Comparison of ENCODE assay signal across 9 cellular contexts in the genomic region with DNA sequence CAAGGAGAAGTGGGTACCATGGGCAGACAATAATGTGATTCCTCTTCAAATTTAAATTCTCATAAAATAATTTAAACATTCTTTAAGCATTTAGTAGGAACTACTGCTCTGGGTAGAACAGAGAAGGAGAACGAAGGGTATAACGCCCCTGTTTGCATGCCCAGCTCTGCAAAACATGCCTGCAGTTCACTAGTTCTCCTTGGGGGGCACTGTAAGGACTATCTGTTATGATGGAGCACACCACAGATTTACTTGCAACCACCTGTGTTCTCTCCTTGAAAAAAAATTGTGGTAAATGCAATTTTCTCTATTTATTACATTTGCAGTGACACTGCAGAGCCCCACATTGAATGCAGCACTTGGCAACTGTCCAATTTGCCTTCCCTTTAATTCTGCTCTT.
DNase-seq lines count a peak whose midpoint lies in the region; ATAC-seq and TF ChIP-seq lines count a peak whose summit lies in the region.
"Had no signal": no experiment of that assay in that cellular context is flagged by ENCODE, and none has a peak within 500 bp of the region (broad histone marks: within the 10 kb centered on the region; RNA-seq: fewer than 3 reads in every experiment).

No MANE protein-coding gene starts in this region.

- H3K79me2 ChIP-seq in mammary epithelial cell (ENCODE audit: insufficient read depth, low read length) = no peaks in the 10 kb centered on the region

- BruUV-seq in mammary epithelial cell (replicated peaks; lab: Mats Ljungman, UMichigan) (no TSS peak), MCF 10A (replicated peaks; lab: Mats Ljungman, UMichigan) (no TSS peak)

- TF ChIP-seq EP300 in ovary (IDR thresholded peaks at IDR 0.05) = no peak

- no peak overlapping the region for H2AFZ ChIP-seq in mammary epithelial cell (ENCODE audit: low read depth, low read length)

- no peaks in the 10 kb centered on the region for H3K27me3 Mint-ChIP-seq in MCF 10A (ENCODE audit: insufficient read depth, unreplicated experiment)
- H3K27me3 Mint-ChIP-seq: stimulated activated naive CD8-positive, alpha-beta T cell treated with anti-CD3 and anti-CD28 coated beads, Interleukin-15, amount 100 ng/mL, for 72 hours had no signal

- no peaks in the 10 kb centered on the region for H3K36me3 Mint-ChIP-seq in MCF 10A (ENCODE audit: insufficient read depth, unreplicated experiment)

- in situ Hi-C loops in mammary epithelial cell (cut with MboI; ENCODE audit: low sequenced_read_pairs in 2 of 2) = no loop called here

- dilution Hi-C loops in mammary epithelial cell (cut with HindIII; ENCODE audit: low sequenced_read_pairs) = no loop called here

- peak; percentile 53 to 54 for TF ChIP-seq CTCF in mammary epithelial cell (conservative IDR thresholded peaks at IDR 0.05 in 1 of 2, IDR thresholded peaks at IDR 0.05 in 1 of 2; ENCODE audit: extremely low read depth in 1 of 2, insufficient read depth in 1 of 2, low read depth in 1 of 2, low read length in 2 of 2)
- no peak for TF ChIP-seq CTCF in MCF 10A (IDR thresholded peaks at IDR 0.05; ENCODE audit: unreplicated experiment)
- peak; percentile 63 for TF ChIP-seq CTCF in VCaP (conservative IDR thresholded peaks at IDR 0.05)
- TF ChIP-seq CTCF in ovary (IDR thresholded peaks at IDR 0.05) = no peak

- no peaks in the 10 kb centered on the region for H3K4me1 ChIP-seq in mammary epithelial cell (ENCODE audit: insufficient read depth, low read length)
- H3K4me1 ChIP-seq in ovary (ENCODE audit: insufficient read depth) = no peaks in the 10 kb centered on the region

- H3K27me3 ChIP-seq in mammary epithelial cell (ENCODE audit: insufficient read depth, low read length) (no peaks in the 10 kb centered on the region), ovary (no peaks in the 10 kb centered on the region)

- whole genome bisulfite sequencing in mammary epithelial cell (ENCODE audit: low coverage, missing lambda C conversion rate) = 59% methylated on average over 2 of the region's 2 CpGs
- 78 to 88% (median 81%) methylated on average over 2 of the region's 2 CpGs for WGBS in ovary, 3 donors

- DNase-seq in mammary epithelial cell = no peak
- no peak for DNase-seq in MCF 10A (ENCODE audit: unreplicated experiment)
- peak; percentile 28 for DNase-seq in stimulated activated CD8-positive, alpha-beta memory T cell treated with anti-CD3 and anti-CD28 coated beads, Interleukin-4, amount 100 ng/mL, for 48 hours
- no peak for DNase-seq in central memory CD4-positive, alpha-beta T cell
- DNase-seq in ovary = no peak

- intact Hi-C loops in mammary epithelial cell (cut with micrococcal nuclease) = no loop called here
- intact Hi-C loops in MCF 10A (cut with micrococcal nuclease) = no loop called here
- intact Hi-C loops in ovary (cut with DNase I) = no loop called here

- H3K4me3 Mint-ChIP-seq in MCF 10A (ENCODE audit: unreplicated experiment) = no peak overlapping the region
- H3K4me3 Mint-ChIP-seq: stimulated activated naive CD8-positive, alpha-beta T cell treated with anti-CD3 and anti-CD28 coated beads, Interleukin-15, amount 100 ng/mL, for 72 hours had no signal

- no peaks in the 10 kb centered on the region for H3K4me1 Mint-ChIP-seq in MCF 10A (ENCODE audit: insufficient read depth, unreplicated experiment)
- H3K4me1 Mint-ChIP-seq: stimulated activated naive CD8-positive, alpha-beta T cell treated with anti-CD3 and anti-CD28 coated beads, Interleukin-15, amount 100 ng/mL, for 72 hours had no signal

- H3K36me3 ChIP-seq in mammary epithelial cell (ENCODE audit: insufficient read depth, low read length) = no peaks in the 10 kb centered on the region
- no peaks in the 10 kb centered on the region for H3K36me3 ChIP-seq in ovary

- CTCF ChIA-PET in mammary epithelial cell (lab: Charles Lee; ENCODE audit: low non-redundant PET) (no interaction called here), MCF 10A (lab: Yijun Ruan, JAX) (no interaction called here)

- no peak for TF ChIP-seq POLR2A in ovary (IDR thresholded peaks at IDR 0.05)

- no peaks in the 10 kb centered on the region for H4K20me1 ChIP-seq in mammary epithelial cell (ENCODE audit: insufficient read depth, low read length)

- H3K27ac Mint-ChIP-seq in MCF 10A (ENCODE audit: low read depth, unreplicated experiment) = no peak overlapping the region
- H3K27ac Mint-ChIP-seq: stimulated activated naive CD8-positive, alpha-beta T cell treated with anti-CD3 and anti-CD28 coated beads, Interleukin-15, amount 100 ng/mL, for 72 hours had no signal

- H3K9me3 Mint-ChIP-seq in MCF 10A (ENCODE audit: unreplicated experiment) = no peaks in the 10 kb centered on the region

- no peak overlapping the region for H3K9ac ChIP-seq in mammary epithelial cell (ENCODE audit: insufficient read depth, low read length)

- H3K4me2 ChIP-seq in mammary epithelial cell (ENCODE audit: insufficient read depth, low read depth, low read length) = no peak overlapping the region

- H3K9me3 ChIP-seq in mammary epithelial cell (replicated peaks; ENCODE audit: insufficient read depth, low read length) = no peaks in the 10 kb centered on the region
- no peaks in the 10 kb centered on the region for H3K9me3 ChIP-seq in ovary

- H3K27ac ChIP-seq in mammary epithelial cell (ENCODE audit: insufficient read depth, low read depth, low read length) (no peak overlapping the region), VCaP (no peak overlapping the region), ovary (no peak overlapping the region)

- H3K4me3 ChIP-seq in mammary epithelial cell (replicated peaks in 1 of 3; ENCODE audit: insufficient read depth in 1 of 3, low read depth in 2 of 3, low read length in 3 of 3) (no peak overlapping the region), ovary (no peak overlapping the region)

- POLR2A ChIA-PET in MCF 10A (lab: Yijun Ruan, JAX) = no interaction called here

- ATAC-seq in HG02885 (IDR thresholded peaks at IDR 0.05; ENCODE audit: poor library complexity, unreplicated experiment) = peak; percentile 90
- ATAC-seq in HG02870 (IDR thresholded peaks at IDR 0.05; ENCODE audit: unreplicated experiment) = no peak
- ATAC-seq: stimulated activated naive CD8-positive, alpha-beta T cell treated with anti-CD3 and anti-CD28 coated beads, Interleukin-15, amount 100 ng/mL, for 72 hours had no signal

Comparison
In these comparisons a context has a peak if more than half of its experiments do, and no peak if none do; other contexts are left out.
1. CTCF ChIP-seq: peak in mammary epithelial cell (2 of 2) and VCaP (single experiment); none in MCF 10A (single experiment) and ovary (0 of 3).